ENCODE assay signal across 10 cellular contexts in genomic region chr2:191318037-191318728, GRCh38.
DNase-seq lines count a peak whose midpoint lies in the region; TF ChIP-seq lines count a peak whose summit lies in the region.
"Had no signal": no experiment of that assay in that cellular context is flagged by ENCODE, and none has a peak within 500 bp of the region (broad histone marks: within the 10 kb centered on the region; RNA-seq: fewer than 3 reads in every experiment).

No MANE protein-coding gene starts in this region.

- no peak for TF ChIP-seq POLR2A in Peyer's patch (IDR thresholded peaks at IDR 0.05)
- no peak for TF ChIP-seq POLR2A in ovary (IDR thresholded peaks at IDR 0.05)

- H3K9ac ChIP-seq in neural progenitor cell, result no peak overlapping the region

- H3K4me1 ChIP-seq in Peyer's patch (peaks cover 0 to 17% (median 3%) of the 10 kb centered on the region in 4 donors), neural progenitor cell (peaks cover 29% of the 10 kb centered on the region), ovary (ENCODE audit: insufficient read depth) (peaks cover 2% of the 10 kb centered on the region)

- H3K4me1 Mint-ChIP-seq in neural progenitor cell, result peaks cover 61% of the 10 kb centered on the region

- peaks cover 6% of the 10 kb centered on the region for H3K36me3 Mint-ChIP-seq in neural progenitor cell

- peaks cover 2% of the 10 kb centered on the region for H3K27me3 Mint-ChIP-seq in neural progenitor cell (ENCODE audit: insufficient read depth, low read depth)

- H3K27me3 ChIP-seq in Peyer's patch, result no peaks in the 10 kb centered on the region
- H3K27me3 ChIP-seq in neural progenitor cell, result no peaks in the 10 kb centered on the region
- H3K27me3 ChIP-seq in ovary, result no peaks in the 10 kb centered on the region
- no peaks in the 10 kb centered on the region for H3K27me3 ChIP-seq in dorsolateral prefrontal cortex

- H3K79me2 ChIP-seq in neural progenitor cell (ENCODE audit: low read depth), result peaks cover 65% of the 10 kb centered on the region

- H3K9me3 ChIP-seq in Peyer's patch, result no peaks in the 10 kb centered on the region
- no peaks in the 10 kb centered on the region for H3K9me3 ChIP-seq in neural progenitor cell (ENCODE audit: low read depth)
- no peaks in the 10 kb centered on the region for H3K9me3 ChIP-seq in ovary

- H3K4me3 Mint-ChIP-seq in neural progenitor cell, result no peak overlapping the region

- peak; percentile 62 for DNase-seq in EL
- DNase-seq in Peyer's patch, result no peak
- DNase-seq in fibroblast of the aortic adventitia (ENCODE audit: low read depth), result peak; percentile 83
- no peak for DNase-seq in neural progenitor cell (ENCODE audit: low spot score)
- no peak for DNase-seq in activated CD8-positive, alpha-beta memory T cell treated with anti-CD3 and anti-CD28 coated beads, Interleukin-2, amount 50 U/mL, for 48 hours
- DNase-seq in ovary, result no peak
- no peak for DNase-seq in NCI-H2196 treated with DMSO at 0.1 percent for 48 hours (lab: John Stamatoyannopoulos, UW; ENCODE audit: unreplicated experiment)
- DNase-seq in dorsolateral prefrontal cortex, result no peak
- DNase-seq: activated T-cell treated with anti-CD3 and anti-CD28 coated beads for 4 hours, NCI-H1105 had no signal

- H3K4me3 ChIP-seq in Peyer's patch, result no peak overlapping the region
- H3K4me3 ChIP-seq in fibroblast of the aortic adventitia (ENCODE audit: low read depth, low read length), result no peak overlapping the region
- no peak overlapping the region for H3K4me3 ChIP-seq in neural progenitor cell
- H3K4me3 ChIP-seq in ovary, result no peak overlapping the region
- H3K4me3 ChIP-seq in dorsolateral prefrontal cortex, result no peak overlapping the region

- peaks cover under 1% of the 10 kb centered on the region for H3K9me3 Mint-ChIP-seq in neural progenitor cell

- H3F3A ChIP-seq in neural progenitor cell (ENCODE audit: low read depth), result peaks cover 24% of the 10 kb centered on the region

- H3K27ac ChIP-seq in Peyer's patch, result peak overlapping the region in 3 of 4 donors; percentile 2 to 73 (median 37)
- peak overlapping the region; percentile 8 for H3K27ac ChIP-seq in neural progenitor cell
- no peak overlapping the region for H3K27ac ChIP-seq in ovary
- peak overlapping the region in 7 of 59 donors; percentile 5 to 46 (median 11) for H3K27ac ChIP-seq in dorsolateral prefrontal cortex

- no peak overlapping the region for H3K27ac Mint-ChIP-seq in neural progenitor cell

- TF ChIP-seq EP300 in ovary (IDR thresholded peaks at IDR 0.05), result no peak

- intact Hi-C loops in ovary (cut with DNase I), result no loop called here
- intact Hi-C loops in dorsolateral prefrontal cortex (cut with DNase I), result no loop called here

- TF ChIP-seq CTCF in Peyer's patch (IDR thresholded peaks at IDR 0.05) (no peak), fibroblast of the aortic adventitia (IDR thresholded peaks at IDR 0.05; ENCODE audit: insufficient read depth, low read length) (no peak), neural progenitor cell (IDR thresholded peaks at IDR 0.05) (no peak), ovary (IDR thresholded peaks at IDR 0.05) (no peak), dorsolateral prefrontal cortex (IDR thresholded peaks at IDR 0.05 in 54 of 56, conservative IDR thresholded peaks at IDR 0.05 in 2 of 56; ENCODE audit: low read depth in 1 of 56, partially characterized antibody in 56 of 56) (no peak)

- H3K4me2 ChIP-seq in neural progenitor cell, result peak overlapping the region; percentile 25

- peaks cover 49% of the 10 kb centered on the region for H4K20me1 ChIP-seq in neural progenitor cell (ENCODE audit: low read depth)

- no peak overlapping the region for H2AFZ ChIP-seq in neural progenitor cell (replicated peaks)

- WGBS in ovary, 3 donors, result 20 to 35% (median 24%) methylated on average over 4 of the region's 4 CpGs

- no peaks in the 10 kb centered on the region for H3K36me3 ChIP-seq in Peyer's patch
- peaks cover under 1% of the 10 kb centered on the region for H3K36me3 ChIP-seq in neural progenitor cell
- no peaks in the 10 kb centered on the region for H3K36me3 ChIP-seq in ovary

Comparison
In these comparisons a context has a peak if more than half of its experiments do, and no peak if none do; other contexts are left out.
1. DNase-seq: peak in EL (single experiment) and fibroblast of the aortic adventitia (single experiment); none in Peyer's patch (0 of 3), neural progenitor cell (single experiment), activated CD8-positive, alpha-beta memory T cell treated with anti-CD3 and anti-CD28 coated beads, Interleukin-2, amount 50 U/mL, for 48 hours (single experiment), ovary (0 of 5), NCI-H2196 treated with DMSO at 0.1 percent for 48 hours (single experiment) and dorsolateral prefrontal cortex (0 of 10).
2. H3K27ac ChIP-seq: peak in Peyer's patch (3 of 4) and neural progenitor cell (single experiment); none in ovary (0 of 2).